ENCODE assay signal across 1 cellular context in the genomic region with DNA sequence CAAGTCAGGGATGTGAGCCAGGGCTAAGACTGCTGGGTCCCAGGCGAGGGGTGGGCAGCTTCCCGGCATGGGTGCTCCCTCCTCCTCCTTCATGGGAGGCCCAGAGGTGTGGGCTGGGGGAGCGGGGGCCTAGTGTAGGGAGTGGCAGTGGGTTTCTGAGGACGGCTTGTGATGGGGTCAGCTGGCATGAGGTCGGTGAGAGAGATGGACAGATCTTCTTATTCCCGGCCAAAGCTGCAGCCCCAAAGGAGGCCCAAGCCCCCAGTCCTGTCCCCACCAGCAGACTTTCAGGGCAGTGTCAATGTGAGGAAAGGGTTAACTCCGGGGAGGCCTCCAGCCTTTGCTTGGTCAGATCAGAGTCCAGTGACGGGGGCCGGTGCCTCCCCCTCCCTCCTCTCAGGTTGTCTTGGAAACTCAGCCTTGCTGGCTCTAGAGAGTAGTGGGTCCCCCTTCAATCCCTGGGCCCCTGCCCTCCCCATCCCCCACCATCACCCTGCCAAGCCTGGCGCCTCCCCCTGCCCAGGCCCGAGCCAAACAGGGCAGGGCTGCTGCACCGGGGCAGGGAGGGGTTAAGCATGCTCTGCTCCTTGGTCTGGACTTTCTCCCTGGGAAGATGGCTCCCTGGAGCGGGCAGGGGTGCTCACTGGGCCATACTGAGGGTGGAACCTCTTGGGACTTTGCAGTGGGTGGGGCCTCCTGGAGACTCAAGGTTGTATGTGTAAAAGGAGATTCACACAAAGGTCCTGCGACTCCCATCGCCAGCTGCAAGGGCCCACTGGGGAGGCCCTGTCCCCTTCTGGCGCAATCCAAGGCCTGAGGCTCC.
TF ChIP-seq lines count a peak whose summit lies in the region.

No MANE protein-coding gene starts in this region.

TF ChIP-seq in HepG2, 621 proteins besides CTCF, POLR2A, EP300 and RAD21 (continued from another document and continues in another):
- TF ChIP-seq PRDM15 (CRISPR knock-in tag; IDR thresholded peaks at IDR 0.05) (peak; percentile 69; the same call in 1 of the 2 replicates), ZNF766 (CRISPR knock-in tag; IDR thresholded peaks at IDR 0.05; ENCODE audit: borderline replicate concordance) (peak; percentile 81; the same call in 1 of the 2 replicates), KDM5A (IDR thresholded peaks at IDR 0.05; ENCODE audit: borderline replicate concordance, low read length) (no peak; the same call in 1 of the 2 replicates), KLF16 (CRISPR knock-in tag; IDR thresholded peaks at IDR 0.05) (peak in 1 of 2 experiments; percentile 88; a peak in 2 of 4 replicates), SP140L (CRISPR knock-in tag; IDR thresholded peaks at IDR 0.05; ENCODE audit: borderline replicate concordance) (no peak), PCBP2 (optimal IDR thresholded peaks at IDR 0.05; ENCODE audit: low read depth, low read length, poor library complexity, severe bottlenecking) (peak; percentile 14), ARID5B (CRISPR knock-in tag; IDR thresholded peaks at IDR 0.05) (peak; percentile 65; the same call in 1 of the 2 replicates), KMT2A (CRISPR knock-in tag; IDR thresholded peaks at IDR 0.05) (peak; percentile 78), HOXA5 (CRISPR knock-in tag; IDR thresholded peaks at IDR 0.05) (peak; percentile 91), ZGPAT (CRISPR knock-in tag; IDR thresholded peaks at IDR 0.05) (peak; percentile 98), ZNF839 (CRISPR knock-in tag; IDR thresholded peaks at IDR 0.05; ENCODE audit: borderline replicate concordance) (no peak), RFX5 (IDR thresholded peaks at IDR 0.05; ENCODE audit: low read depth, low read length) (no peak), ZKSCAN8 (CRISPR knock-in tag; IDR thresholded peaks at IDR 0.05; ENCODE audit: borderline replicate concordance) (peak; percentile 85), IKZF1 (IDR thresholded peaks at IDR 0.05) (no peak), JUNB (CRISPR knock-in tag; IDR thresholded peaks at IDR 0.05; ENCODE audit: borderline replicate concordance) (no peak), ZNF780A (CRISPR knock-in tag; IDR thresholded peaks at IDR 0.05) (no peak), MTA1 (CRISPR knock-in tag; IDR thresholded peaks at IDR 0.05; ENCODE audit: borderline replicate concordance) (peak; percentile 100), STAG1 (CRISPR knock-in tag; IDR thresholded peaks at IDR 0.05) (peak; percentile 2; the same call in 1 of the 2 replicates), ZNF703 (CRISPR knock-in tag; IDR thresholded peaks at IDR 0.05; ENCODE audit: borderline replicate concordance) (no peak), ZNF770 (CRISPR knock-in tag; IDR thresholded peaks at IDR 0.05) (peak; percentile 92), PBX2 (CRISPR knock-in tag; IDR thresholded peaks at IDR 0.05) (no peak)
- TF ChIP-seq, protein P1, sequence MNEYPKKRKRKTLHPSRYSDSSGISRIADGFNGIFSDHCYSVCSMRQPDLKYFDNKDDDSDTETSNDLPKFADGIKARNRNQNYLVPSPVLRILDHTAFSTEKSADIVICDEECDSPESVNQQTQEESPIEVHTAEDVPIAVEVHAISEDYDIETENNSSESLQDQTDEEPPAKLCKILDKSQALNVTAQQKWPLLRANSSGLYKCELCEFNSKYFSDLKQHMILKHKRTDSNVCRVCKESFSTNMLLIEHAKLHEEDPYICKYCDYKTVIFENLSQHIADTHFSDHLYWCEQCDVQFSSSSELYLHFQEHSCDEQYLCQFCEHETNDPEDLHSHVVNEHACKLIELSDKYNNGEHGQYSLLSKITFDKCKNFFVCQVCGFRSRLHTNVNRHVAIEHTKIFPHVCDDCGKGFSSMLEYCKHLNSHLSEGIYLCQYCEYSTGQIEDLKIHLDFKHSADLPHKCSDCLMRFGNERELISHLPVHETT (CRISPR knock-in tag; conservative IDR thresholded peaks at IDR 0.05) = no peak
- TF ChIP-seq, protein P2, sequence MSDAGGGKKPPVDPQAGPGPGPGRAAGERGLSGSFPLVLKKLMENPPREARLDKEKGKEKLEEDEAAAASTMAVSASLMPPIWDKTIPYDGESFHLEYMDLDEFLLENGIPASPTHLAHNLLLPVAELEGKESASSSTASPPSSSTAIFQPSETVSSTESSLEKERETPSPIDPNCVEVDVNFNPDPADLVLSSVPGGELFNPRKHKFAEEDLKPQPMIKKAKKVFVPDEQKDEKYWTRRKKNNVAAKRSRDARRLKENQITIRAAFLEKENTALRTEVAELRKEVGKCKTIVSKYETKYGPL (CRISPR knock-in tag; IDR thresholded peaks at IDR 0.05) = no peak
- TF ChIP-seq, protein P3, sequence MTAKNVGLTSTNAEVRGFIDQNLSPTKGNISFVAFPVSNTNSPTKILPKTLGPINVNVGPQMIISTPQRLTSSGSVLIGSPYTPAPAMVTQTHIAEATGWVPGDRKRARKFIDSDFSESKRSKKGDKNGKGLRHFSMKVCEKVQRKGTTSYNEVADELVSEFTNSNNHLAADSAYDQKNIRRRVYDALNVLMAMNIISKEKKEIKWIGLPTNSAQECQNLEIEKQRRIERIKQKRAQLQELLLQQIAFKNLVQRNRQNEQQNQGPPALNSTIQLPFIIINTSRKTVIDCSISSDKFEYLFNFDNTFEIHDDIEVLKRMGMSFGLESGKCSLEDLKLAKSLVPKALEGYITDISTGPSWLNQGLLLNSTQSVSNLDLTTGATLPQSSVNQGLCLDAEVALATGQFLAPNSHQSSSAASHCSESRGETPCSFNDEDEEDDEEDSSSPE (CRISPR knock-in tag; IDR thresholded peaks at IDR 0.05) = peak; percentile 56
- TF ChIP-seq, protein P4, sequence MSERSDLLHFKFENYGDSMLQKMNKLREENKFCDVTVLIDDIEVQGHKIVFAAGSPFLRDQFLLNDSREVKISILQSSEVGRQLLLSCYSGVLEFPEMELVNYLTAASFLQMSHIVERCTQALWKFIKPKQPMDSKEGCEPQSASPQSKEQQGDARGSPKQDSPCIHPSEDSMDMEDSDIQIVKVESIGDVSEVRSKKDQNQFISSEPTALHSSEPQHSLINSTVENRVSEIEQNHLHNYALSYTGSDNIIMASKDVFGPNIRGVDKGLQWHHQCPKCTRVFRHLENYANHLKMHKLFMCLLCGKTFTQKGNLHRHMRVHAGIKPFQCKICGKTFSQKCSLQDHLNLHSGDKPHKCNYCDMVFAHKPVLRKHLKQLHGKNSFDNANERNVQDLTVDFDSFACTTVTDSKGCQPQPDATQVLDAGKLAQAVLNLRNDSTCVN (CRISPR knock-in tag; IDR thresholded peaks at IDR 0.05; ENCODE audit: borderline replicate concordance) = 0 out of 2 replicates have a peak, but pooled peaks have one; percentile 45
